In the genomic region with DNA sequence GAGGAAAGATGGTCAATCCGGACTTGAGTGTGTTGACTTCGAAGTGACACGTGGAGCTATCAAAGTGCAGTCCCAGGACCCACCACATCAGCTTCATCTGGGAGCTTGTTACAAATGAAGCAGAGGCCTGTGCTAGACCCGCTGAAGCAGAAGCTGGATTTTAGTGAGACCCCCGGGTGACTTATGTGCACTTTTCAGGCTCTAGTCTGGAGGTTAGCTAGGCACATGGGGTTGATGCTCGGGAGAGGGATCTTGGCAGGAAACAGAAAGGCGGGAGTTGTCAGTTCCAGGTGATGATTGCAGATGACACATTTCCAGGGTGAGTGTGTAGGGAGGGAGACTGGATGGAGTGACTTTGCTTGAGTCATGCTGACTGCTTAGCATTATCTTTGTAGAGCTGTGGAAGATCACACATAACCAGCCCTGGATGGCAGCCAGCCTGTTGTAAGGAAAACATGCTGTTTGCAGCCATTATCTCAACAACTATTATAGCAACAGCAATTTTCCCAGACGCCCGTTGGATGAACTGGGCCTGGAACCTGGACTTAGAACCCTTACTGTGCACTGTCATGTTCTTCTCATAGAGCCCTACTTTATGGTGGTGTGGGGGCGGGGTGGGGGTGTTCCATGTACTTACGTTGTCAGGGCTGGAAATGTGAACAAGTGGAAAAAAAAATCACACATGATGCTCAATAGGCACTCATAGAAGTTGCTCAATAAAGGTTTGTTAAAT, we compare ENCODE assay signal across 9 cellular contexts.
DNase-seq lines count a peak whose midpoint lies in the region; ATAC-seq and TF ChIP-seq lines count a peak whose summit lies in the region.
"Had no signal": no experiment of that assay in that cellular context is flagged by ENCODE, and none has a peak within 500 bp of the region (broad histone marks: within the 10 kb centered on the region; RNA-seq: fewer than 3 reads in every experiment).

No MANE protein-coding gene starts in this region.

- no peaks in the 10 kb centered on the region for H3K9me3 ChIP-seq in AG04450 (ENCODE audit: control insufficient read depth, insufficient read depth, low read length)

- H3K27me3 ChIP-seq in AG04450 (ENCODE audit: control insufficient read depth, insufficient read depth, low read length) = no peaks in the 10 kb centered on the region

- H3K4me3 ChIP-seq in AG04450 (ENCODE audit: low read depth, low read length) (no peak overlapping the region), choroid plexus epithelial cell (ENCODE audit: low read depth, low read length) (no peak overlapping the region)

- in situ Hi-C loops in KBM-7 (cut with MboI; ENCODE audit: low pct_unique_long_range_greater_than_20kb, low sequenced_read_pairs) = no loop called here

- ATAC-seq in left lobe of liver = peak; percentile 66

- DNase-seq in AG04450 (ENCODE audit: low read depth, low spot score) (peak; percentile 51), LHCN-M2 (ENCODE audit: low read depth) (peak; percentile 93), choroid plexus epithelial cell (ENCODE audit: low read depth) (peak; percentile 97), left lobe of liver (ENCODE audit: low spot score) (peak; percentile 65), NCI-H1417 treated with DMSO at 0.1 percent for 48 hours (lab: John Stamatoyannopoulos, UW) (no peak), KBM-7 (no peak), NCI-H2029 treated with DMSO at 0.1 percent for 48 hours (lab: John Stamatoyannopoulos, UW) (no peak), NCI-H82 (lab: John Stamatoyannopoulos, UW) (no peak)

- TF ChIP-seq CTCF in AG04450 (IDR thresholded peaks at IDR 0.05; ENCODE audit: low read depth, low read length) (no peak), choroid plexus epithelial cell (conservative IDR thresholded peaks at IDR 0.05; ENCODE audit: low read depth, low read length) (no peak)

- peak overlapping the region; percentile 22 for H3K27ac ChIP-seq in AG04450 (ENCODE audit: low read depth, low read length)
- H3K27ac ChIP-seq: KMS-11 had no signal

- CTCF ChIA-PET in AG04450 (lab: Charles Lee) = no interaction called here

- POLR2A ChIA-PET in AG04450 (lab: Yijun Ruan, JAX) = interaction anchor here (0.7 kb wide), 1 partner anchor 344 kb away, joined by 4 read pairs; no protein-coding TSS in a partner anchor

Comparison
In these comparisons a context has a peak if more than half of its experiments do, and no peak if none do; other contexts are left out.
1. DNase-seq: peak in AG04450 (single experiment), LHCN-M2 (single experiment), choroid plexus epithelial cell (single experiment) and left lobe of liver (single experiment); none in NCI-H1417 treated with DMSO at 0.1 percent for 48 hours (single experiment), KBM-7 (single experiment), NCI-H2029 treated with DMSO at 0.1 percent for 48 hours (single experiment) and NCI-H82 (single experiment).